1 cellular context compared by ENCODE assay signal in genomic region chr11:123641495-123641840, GRCh38.
TF ChIP-seq lines count a peak whose summit lies in the region.

No MANE protein-coding gene starts in this region.

TF ChIP-seq in GM23338, 12 proteins besides CTCF, POLR2A, EP300 and RAD21 (continued from another document):
- TF ChIP-seq ZNF462 (CRISPR knock-in tag; IDR thresholded peaks at IDR 0.05) (no peak), ZNF331 (CRISPR knock-in tag; IDR thresholded peaks at IDR 0.05; ENCODE audit: low read depth) (no peak), ETS1 (IDR thresholded peaks at IDR 0.05) (no peak), STAT1 (IDR thresholded peaks at IDR 0.05; ENCODE audit: unreplicated experiment) (no peak), JUNB (IDR thresholded peaks at IDR 0.05; ENCODE audit: unreplicated experiment) (no peak)
